Comparison of ENCODE assay signal across 8 cellular contexts in the genomic region with DNA sequence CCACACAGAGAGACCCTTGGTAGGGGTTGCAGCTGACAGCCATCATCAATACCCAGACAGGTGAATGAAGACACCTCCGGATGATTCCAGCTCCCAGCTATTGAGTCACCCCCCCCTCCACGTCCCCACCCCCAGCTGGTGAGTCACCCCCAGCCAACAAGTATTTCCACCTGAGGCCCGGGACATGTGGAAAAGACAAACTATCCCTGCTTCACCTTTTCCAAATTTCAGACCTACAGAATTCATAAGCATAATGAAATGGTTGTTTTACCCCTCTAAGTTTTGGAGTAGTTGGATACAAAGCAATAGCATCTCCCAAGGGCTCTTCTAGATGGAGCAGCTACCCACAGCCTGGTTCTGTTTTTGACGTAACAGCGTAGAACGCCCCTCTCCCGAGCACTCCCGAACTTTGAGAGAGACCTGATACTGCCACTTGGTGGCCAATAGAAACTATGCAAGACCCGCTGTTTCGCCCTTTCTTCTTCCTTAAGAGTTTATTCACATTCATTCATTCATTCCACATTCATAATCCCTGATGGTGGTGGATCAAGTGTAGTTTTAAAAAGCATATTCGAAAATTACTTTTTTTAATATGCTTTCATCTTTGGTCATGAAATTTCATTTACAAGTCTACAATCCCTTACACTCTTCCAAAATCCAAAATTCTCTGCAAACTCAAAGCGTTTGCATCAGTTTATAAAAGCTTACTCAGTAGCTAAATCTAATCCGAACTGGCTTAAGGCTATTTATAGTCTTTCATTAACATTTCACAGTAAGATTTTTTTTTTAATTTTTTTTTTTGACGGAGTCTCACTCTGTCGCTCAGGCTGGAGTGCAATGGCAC. TPM values are rescaled to one million over a fixed set of nuclear protein-coding genes. Genes with fewer than 3 reads are reported as not detected.
DNase-seq lines count a peak whose midpoint lies in the region; ATAC-seq and TF ChIP-seq lines count a peak whose summit lies in the region.

No MANE protein-coding gene starts in this region.

- no peaks in the 10 kb centered on the region for H3K27me3 ChIP-seq in WERI-Rb-1 (ENCODE audit: insufficient read depth, low read depth, severe bottlenecking)

- no peaks in the 10 kb centered on the region for H3K9me3 Mint-ChIP-seq in activated CD4-positive, alpha-beta T cell treated with anti-CD3 and anti-CD28 coated beads for 36 hours (ENCODE audit: low read depth)

- peak; percentile 56 for TF ChIP-seq CTCF in WERI-Rb-1 (IDR thresholded peaks at IDR 0.05; ENCODE audit: low read depth, low read length)

- H3K4me3 ChIP-seq in WERI-Rb-1 (ENCODE audit: low read depth, low read length): no peak overlapping the region

- H3K36me3 ChIP-seq in WERI-Rb-1: no peaks in the 10 kb centered on the region

- no peak overlapping the region for H3K27ac Mint-ChIP-seq in activated CD4-positive, alpha-beta T cell treated with anti-CD3 and anti-CD28 coated beads for 36 hours

- CTCF ChIA-PET in activated CD4-positive, alpha-beta T cell treated with anti-CD3 and anti-CD28 coated beads for 36 hours (lab: Charles Lee): interaction anchor here (0.6 to 2.6 kb wide), 36 partner anchors 9 to 569 kb away, joined by 3 to 12 read pairs (median 4); a partner anchor contains a TSS

- POLR2A ChIA-PET in activated CD4-positive, alpha-beta T cell treated with anti-CD3 and anti-CD28 coated beads for 36 hours (lab: Charles Lee): no interaction called here

- no peak overlapping the region for H3K27ac ChIP-seq in WERI-Rb-1

- H3K4me3 Mint-ChIP-seq in activated CD4-positive, alpha-beta T cell treated with anti-CD3 and anti-CD28 coated beads for 36 hours: peak overlapping the region; percentile 13

- ATAC-seq in activated CD4-positive, alpha-beta T cell treated with anti-CD3 and anti-CD28 coated beads for 36 hours: peak; percentile 90

- peak; percentile 79 for DNase-seq in activated CD4-positive, alpha-beta T cell treated with anti-CD3 and anti-CD28 coated beads for 36 hours
- DNase-seq in activated CD4-positive, alpha-beta T cell treated with anti-CD3 and anti-CD28 coated beads, Interleukin-2, amount 50 U/mL, for 1 hour: no peak
- peak; percentile 19 for DNase-seq in NCI-H1436 treated with DMSO at 0.1 percent for 48 hours (lab: John Stamatoyannopoulos, UW)
- DNase-seq in WERI-Rb-1: peak; percentile 48
- peak; percentile 3 for DNase-seq in fibroblast of the conjunctiva (ENCODE audit: low read depth)
- peak; percentile 35 for DNase-seq in retina
- DNase-seq in NCI-H1092 treated with DMSO at 0.1 percent for 48 hours (lab: John Stamatoyannopoulos, UW): no peak
- DNase-seq in SW 1271 (lab: John Stamatoyannopoulos, UW): no peak

- intact Hi-C loops in activated CD4-positive, alpha-beta T cell treated with anti-CD3 and anti-CD28 coated beads for 36 hours (cut with DNase I, micrococcal nuclease): loop anchor here (1.0 to 5.0 kb wide), 5 partner anchors 63 to 144 kb away; no protein-coding TSS in a partner anchor

- H3K4me1 Mint-ChIP-seq in activated CD4-positive, alpha-beta T cell treated with anti-CD3 and anti-CD28 coated beads for 36 hours: peaks cover 17% of the 10 kb centered on the region

- H3K36me3 Mint-ChIP-seq in activated CD4-positive, alpha-beta T cell treated with anti-CD3 and anti-CD28 coated beads for 36 hours (ENCODE audit: low read depth): no peaks in the 10 kb centered on the region

- no peaks in the 10 kb centered on the region for H3K9me3 ChIP-seq in WERI-Rb-1 (ENCODE audit: severe bottlenecking)

- H3K27me3 Mint-ChIP-seq in activated CD4-positive, alpha-beta T cell treated with anti-CD3 and anti-CD28 coated beads for 36 hours: no peaks in the 10 kb centered on the region

RNA-seq across cellular contexts. Expression of a gene that starts 15.1 kb away (rescaled TPM):
- 10 to 100 TPM; 78.8 to 84.0 TPM for total RNA-seq in activated CD4-positive, alpha-beta T cell treated with anti-CD3 and anti-CD28 coated beads for 36 hours

RNA-seq across cellular contexts. Expression of a gene that starts 42.2 kb away (rescaled TPM):
- total RNA-seq in activated CD4-positive, alpha-beta T cell treated with anti-CD3 and anti-CD28 coated beads for 36 hours: 1 to 10 TPM; 6.3 to 8.4 TPM

Comparison
In these comparisons a context has a peak if more than half of its experiments do, and no peak if none do; other contexts are left out.
1. DNase-seq: peak in activated CD4-positive, alpha-beta T cell treated with anti-CD3 and anti-CD28 coated beads for 36 hours (single experiment), NCI-H1436 treated with DMSO at 0.1 percent for 48 hours (single experiment), WERI-Rb-1 (single experiment), fibroblast of the conjunctiva (single experiment) and retina (single experiment); none in activated CD4-positive, alpha-beta T cell treated with anti-CD3 and anti-CD28 coated beads, Interleukin-2, amount 50 U/mL, for 1 hour (single experiment), NCI-H1092 treated with DMSO at 0.1 percent for 48 hours (single experiment) and SW 1271 (0 of 2).